18 cellular contexts compared by ENCODE assay signal in the genomic region with DNA sequence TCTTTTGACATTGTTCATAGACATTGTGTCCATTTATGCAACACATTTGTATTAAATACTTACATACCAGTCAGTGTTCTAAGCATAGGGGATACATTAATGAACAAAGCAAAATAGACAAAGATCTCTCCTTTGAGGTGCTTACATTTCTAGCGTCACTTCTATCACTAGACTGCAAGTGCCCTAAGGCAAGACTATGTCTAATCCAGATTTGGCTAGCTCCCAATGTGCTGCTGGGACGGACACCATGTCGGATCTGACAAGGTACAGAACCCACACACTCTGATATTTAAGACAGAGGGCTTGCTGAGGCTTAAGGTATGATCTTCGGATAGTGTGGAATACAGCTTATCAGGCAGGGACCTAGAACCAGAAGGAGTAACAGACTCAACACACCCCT. TPM values are rescaled to one million over a fixed set of nuclear protein-coding genes. Genes with fewer than 3 reads are reported as not detected.
A peak's percentile ranks its signal among the peaks of the same experiment; 100 is the strongest.
DNase-seq lines count a peak whose midpoint lies in the region; ATAC-seq, FAIRE-seq and TF ChIP-seq lines count a peak whose summit lies in the region.
"Had no signal": no experiment of that assay in that cellular context is flagged by ENCODE, and none has a peak within 500 bp of the region (broad histone marks: within the 10 kb centered on the region; RNA-seq: fewer than 3 reads in every experiment).

No MANE protein-coding gene starts in this region.

- TF ChIP-seq CTCF in BE2C (IDR thresholded peaks at IDR 0.05; ENCODE audit: low read depth, low read length) (no peak), HFFc6 (IDR thresholded peaks at IDR 0.05) (no peak), bronchial epithelial cell (IDR thresholded peaks at IDR 0.05; ENCODE audit: insufficient read depth, low read length, severe bottlenecking) (no peak), neural progenitor cell (IDR thresholded peaks at IDR 0.05) (no peak), progenitor cell of endocrine pancreas (IDR thresholded peaks at IDR 0.05; ENCODE audit: unreplicated experiment) (no peak)

- H3K36me3 Mint-ChIP-seq in HFFc6 (ENCODE audit: low read depth), result peaks cover 84% of the 10 kb centered on the region
- peaks cover 44% of the 10 kb centered on the region for H3K36me3 Mint-ChIP-seq in neural progenitor cell
- H3K36me3 Mint-ChIP-seq in T-helper 2 cell treated with Interferon-gamma antibody and Interleukin-4, amounts not matched to agents 5 μg/mL and 100 μg/mL, for 36 hours (ENCODE audit: low read depth), result no peaks in the 10 kb centered on the region
- H3K36me3 Mint-ChIP-seq in progenitor cell of endocrine pancreas (ENCODE audit: insufficient read depth), result peaks cover 1% of the 10 kb centered on the region
- H3K36me3 Mint-ChIP-seq: CD4-positive, CD25-positive, alpha-beta regulatory T cell; IgD-negative memory B cell had no signal

- H3K27me3 ChIP-seq in BE2C, result no peaks in the 10 kb centered on the region
- no peaks in the 10 kb centered on the region for H3K27me3 ChIP-seq in bronchial epithelial cell (ENCODE audit: control insufficient read depth, insufficient read depth, low read length)
- H3K27me3 ChIP-seq in neural progenitor cell, result no peaks in the 10 kb centered on the region
- H3K27me3 ChIP-seq: BLaER1 treated with 17β-estradiol and CSF1 and Interleukin-3, amounts not matched to agents 10 nM and 100 nM had no signal

- H3K4me3 ChIP-seq in BE2C (ENCODE audit: low read depth, low read length) (no peak overlapping the region), bronchial epithelial cell (ENCODE audit: low read depth, low read length) (no peak overlapping the region), neural progenitor cell (peak overlapping the region; percentile 34)
- H3K4me3 ChIP-seq: BLaER1 treated with 17β-estradiol and CSF1 and Interleukin-3, amounts not matched to agents 10 nM and 100 nM; GM23338 had no signal

- H3K79me2 ChIP-seq in neural progenitor cell (ENCODE audit: low read depth), result peaks cover 23% of the 10 kb centered on the region

- no peaks in the 10 kb centered on the region for H3K4me1 ChIP-seq in BE2C
- peaks cover 30% of the 10 kb centered on the region for H3K4me1 ChIP-seq in neural progenitor cell

- no peak for ATAC-seq in HG03135 (IDR thresholded peaks at IDR 0.05; ENCODE audit: unreplicated experiment)

- peak overlapping the region; percentile 78 for H3K4me2 ChIP-seq in neural progenitor cell

- peaks cover 46% of the 10 kb centered on the region for H3K9me3 Mint-ChIP-seq in HFFc6
- H3K9me3 Mint-ChIP-seq in neural progenitor cell, result peaks cover 60% of the 10 kb centered on the region
- peaks cover 13% of the 10 kb centered on the region for H3K9me3 Mint-ChIP-seq in T-helper 2 cell treated with Interferon-gamma antibody and Interleukin-4, amounts not matched to agents 5 μg/mL and 100 μg/mL, for 36 hours
- H3K9me3 Mint-ChIP-seq in progenitor cell of endocrine pancreas (ENCODE audit: low read depth), result peaks cover 25% of the 10 kb centered on the region

- H3K9me3 ChIP-seq in BE2C (no peaks in the 10 kb centered on the region), neural progenitor cell (ENCODE audit: low read depth) (peaks cover 43% of the 10 kb centered on the region)

- H2AFZ ChIP-seq in neural progenitor cell (replicated peaks), result no peak overlapping the region
- H2AFZ ChIP-seq: GM23338 had no signal

- peak; percentile 37 for DNase-seq in BE2C
- DNase-seq in HFFc6, result no peak
- DNase-seq in bronchial epithelial cell (ENCODE audit: low read depth), result peak; percentile 4
- DNase-seq in neural progenitor cell (ENCODE audit: low spot score), result no peak
- DNase-seq in T-helper 2 cell treated with Interferon-gamma antibody and Interleukin-4, amounts not matched to agents 5 μg/mL and 100 μg/mL, for 36 hours (ENCODE audit: low spot score), result no peak
- DNase-seq in progenitor cell of endocrine pancreas (ENCODE audit: low spot score, unreplicated experiment), result no peak
- no peak for DNase-seq in RKO (ENCODE audit: low spot score)
- DNase-seq: 8988T; AML-193; CD4-positive, CD25-positive, alpha-beta regulatory T cell; DMS79; H7 had no signal

- peaks cover 86% of the 10 kb centered on the region for H3K4me1 Mint-ChIP-seq in HFFc6 (ENCODE audit: low read depth)
- peaks cover 33% of the 10 kb centered on the region for H3K4me1 Mint-ChIP-seq in neural progenitor cell
- H3K4me1 Mint-ChIP-seq in T-helper 2 cell treated with Interferon-gamma antibody and Interleukin-4, amounts not matched to agents 5 μg/mL and 100 μg/mL, for 36 hours (ENCODE audit: low read depth), result peaks cover 2% of the 10 kb centered on the region
- no peaks in the 10 kb centered on the region for H3K4me1 Mint-ChIP-seq in progenitor cell of endocrine pancreas (ENCODE audit: low read depth)
- H3K4me1 Mint-ChIP-seq: CD4-positive, CD25-positive, alpha-beta regulatory T cell; IgD-negative memory B cell had no signal

- no peak overlapping the region for H3K9ac ChIP-seq in neural progenitor cell
- H3K9ac ChIP-seq: BLaER1 treated with 17β-estradiol and CSF1 and Interleukin-3, amounts not matched to agents 10 nM and 100 nM had no signal

- H3K27me3 Mint-ChIP-seq in HFFc6 (ENCODE audit: insufficient read depth) (no peaks in the 10 kb centered on the region; the same call in none of the 2 replicates), neural progenitor cell (ENCODE audit: insufficient read depth, low read depth) (peaks cover 3% of the 10 kb centered on the region), progenitor cell of endocrine pancreas (no peaks in the 10 kb centered on the region)
- no peaks in the 10 kb centered on the region for H3K27me3 Mint-ChIP-seq in T-helper 2 cell treated with Interferon-gamma antibody and Interleukin-4, amounts not matched to agents 5 μg/mL and 100 μg/mL, for 36 hours (ENCODE audit: low read depth)
- H3K27me3 Mint-ChIP-seq: CD4-positive, CD25-positive, alpha-beta regulatory T cell; IgD-negative memory B cell had no signal

- no peaks in the 10 kb centered on the region for H4K20me1 ChIP-seq in neural progenitor cell (ENCODE audit: low read depth)
- H4K20me1 ChIP-seq: BLaER1 treated with 17β-estradiol and CSF1 and Interleukin-3, amounts not matched to agents 10 nM and 100 nM had no signal

- H3K36me3 ChIP-seq in BE2C (no peaks in the 10 kb centered on the region), bronchial epithelial cell (ENCODE audit: control insufficient read depth, insufficient read depth, low read length) (no peaks in the 10 kb centered on the region), neural progenitor cell (peaks cover 49% of the 10 kb centered on the region)

- H3K27ac ChIP-seq in neural progenitor cell, result peak overlapping the region; percentile 97
- H3K27ac ChIP-seq: BLaER1 treated with 17β-estradiol and CSF1 and Interleukin-3, amounts not matched to agents 10 nM and 100 nM had no signal

- peaks cover 41% of the 10 kb centered on the region for H3F3A ChIP-seq in neural progenitor cell (ENCODE audit: low read depth)

- H3K4me3 Mint-ChIP-seq in HFFc6, result no peak overlapping the region
- H3K4me3 Mint-ChIP-seq in neural progenitor cell, result peak overlapping the region; percentile 61
- H3K4me3 Mint-ChIP-seq in T-helper 2 cell treated with Interferon-gamma antibody and Interleukin-4, amounts not matched to agents 5 μg/mL and 100 μg/mL, for 36 hours, result no peak overlapping the region
- no peak overlapping the region for H3K4me3 Mint-ChIP-seq in progenitor cell of endocrine pancreas (ENCODE audit: low read depth)
- H3K4me3 Mint-ChIP-seq: CD4-positive, CD25-positive, alpha-beta regulatory T cell; GM23338; IgD-negative memory B cell had no signal

- FAIRE-seq in bronchial epithelial cell (lab: Jason Lieb, UNC), result no peak
- FAIRE-seq: G401.6, GM12891 had no signal

- H3K27ac Mint-ChIP-seq in HFFc6, result peak overlapping the region; percentile 95
- H3K27ac Mint-ChIP-seq in neural progenitor cell, result peak overlapping the region; percentile 100
- H3K27ac Mint-ChIP-seq in T-helper 2 cell treated with Interferon-gamma antibody and Interleukin-4, amounts not matched to agents 5 μg/mL and 100 μg/mL, for 36 hours, result no peak overlapping the region
- no peak overlapping the region for H3K27ac Mint-ChIP-seq in progenitor cell of endocrine pancreas
- H3K27ac Mint-ChIP-seq: CD4-positive, CD25-positive, alpha-beta regulatory T cell; GM23338; IgD-negative memory B cell had no signal

RNA-seq across cellular contexts. Expression of a gene that starts 41.4 kb away (rescaled TPM):
- polyA plus RNA-seq in BE2C (2012; ENCODE audit: insufficient read depth, insufficient read length, low read depth), result 2.1 TPM
- 100 to 1,000 TPM; 296 to 431 (median 335) TPM for total RNA-seq in HFFc6 (2021; fragmentation: NEBNext Ultra II Directional; extraction: Animal tissue kit (Norgen Biotek cat#: 25700))
- total RNA-seq in bronchial epithelial cell (2.6 and 3.2 TPM in 2 replicates), neural progenitor cell (ENCODE audit: low replicate concordance) (28.4 and 34.3 TPM in 2 replicates), progenitor cell of endocrine pancreas (1.1 and 3.8 TPM in 2 replicates)

Comparison
In these comparisons a context has a peak if more than half of its experiments do, and no peak if none do; other contexts are left out.
1. DNase-seq: peak in BE2C (single experiment) and bronchial epithelial cell (single experiment); none in HFFc6 (single experiment), neural progenitor cell (single experiment), T-helper 2 cell treated with Interferon-gamma antibody and Interleukin-4, amounts not matched to agents 5 μg/mL and 100 μg/mL, for 36 hours (single experiment), progenitor cell of endocrine pancreas (single experiment) and RKO (single experiment).
2. H3K27ac Mint-ChIP-seq: peak in HFFc6 (single experiment) and neural progenitor cell (single experiment); none in T-helper 2 cell treated with Interferon-gamma antibody and Interleukin-4, amounts not matched to agents 5 μg/mL and 100 μg/mL, for 36 hours (single experiment) and progenitor cell of endocrine pancreas (single experiment).